ENCODE assay signal across 12 cellular contexts in genomic region chr16:457732-458400, GRCh38. TPM values are rescaled to one million over a fixed set of nuclear protein-coding genes. Genes with fewer than 3 reads are reported as not detected.
DNase-seq lines count a peak whose midpoint lies in the region; ATAC-seq and TF ChIP-seq lines count a peak whose summit lies in the region.
"Had no signal": no experiment of that assay in that cellular context is flagged by ENCODE, and none has a peak within 500 bp of the region (broad histone marks: within the 10 kb centered on the region; RNA-seq: fewer than 3 reads in every experiment).

No MANE protein-coding gene starts in this region.

- TF ChIP-seq EP300 in Ishikawa (IDR thresholded peaks at IDR 0.05; ENCODE audit: borderline replicate concordance), result no peak

- H3K4me3 ChIP-seq in dorsolateral prefrontal cortex, result no peak overlapping the region

- TF ChIP-seq RAD21 in Ishikawa (IDR thresholded peaks at IDR 0.05; ENCODE audit: low read depth), result no peak

- peak in 4 of 56 donors; percentile 9 to 26 (median 17) for TF ChIP-seq CTCF in dorsolateral prefrontal cortex (IDR thresholded peaks at IDR 0.05 in 54 of 56, conservative IDR thresholded peaks at IDR 0.05 in 2 of 56; ENCODE audit: low read depth in 1 of 56, partially characterized antibody in 56 of 56)

- peak in 9 of 10 donors; percentile 41 to 80 (median 66) for DNase-seq in dorsolateral prefrontal cortex
- DNase-seq in lung microvascular endothelial cell (ENCODE audit: low read depth in 2 of 2), result peak; percentile 85 to 97
- DNase-seq in HPDE6-E6E7 (ENCODE audit: extremely low spot score), result no peak
- DNase-seq in EL, result no peak
- DNase-seq: activated T-cell treated with anti-CD3 and anti-CD28 coated beads, Interleukin-2, amount 50 U/mL, for 48 hours; naive B cell; NCI-H2081 treated with DMSO at 0.1 percent for 48 hours; T-helper 1 cell had no signal

- ATAC-seq in GM19328 (IDR thresholded peaks at IDR 0.05; ENCODE audit: unreplicated experiment) (no peak), GM19452 (IDR thresholded peaks at IDR 0.05; ENCODE audit: unreplicated experiment) (no peak)

- intact Hi-C loops in dorsolateral prefrontal cortex (cut with DNase I), result no loop called here

- H3K27ac ChIP-seq in dorsolateral prefrontal cortex, result peak overlapping the region in 56 of 59 donors; percentile 25 to 85 (median 73)
- H3K27ac ChIP-seq in temporal lobe (ENCODE audit: low read depth, low read length), result peak overlapping the region; percentile 67

- no peaks in the 10 kb centered on the region for H3K27me3 ChIP-seq in dorsolateral prefrontal cortex

TF ChIP-seq in Ishikawa, 13 proteins besides CTCF, POLR2A, EP300 and RAD21:
- no peak for TF ChIP-seq TCF12 (IDR thresholded peaks at IDR 0.05; ENCODE audit: low read depth)
- TF ChIP-seq, protein P1, sequence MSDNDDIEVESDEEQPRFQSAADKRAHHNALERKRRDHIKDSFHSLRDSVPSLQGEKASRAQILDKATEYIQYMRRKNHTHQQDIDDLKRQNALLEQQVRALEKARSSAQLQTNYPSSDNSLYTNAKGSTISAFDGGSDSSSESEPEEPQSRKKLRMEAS (IDR thresholded peaks at IDR 0.05), result peak; percentile 26; the same call in 1 of the 2 replicates

RNA-seq across cellular contexts. Expression of gene RAB11FIP3, which starts 32.4 kb away (rescaled TPM):
- total RNA-seq in dorsolateral prefrontal cortex (100 to 1,000 TPM in 110 of 120 experiments, 10 to 100 TPM in 10; 84.7 to 179 (median 116) TPM), lung microvascular endothelial cell (21.1 and 36.3 TPM in 2 replicates), temporal lobe (29.0 TPM)

RNA-seq across cellular contexts. Expression of gene DECR2, which starts 56.2 kb away (rescaled TPM):
- total RNA-seq in dorsolateral prefrontal cortex (10 to 100 TPM in 108 of 120 experiments, 1 to 10 TPM in 12; 7.2 to 23.9 (median 13.5) TPM), lung microvascular endothelial cell (9.3 and 12.6 TPM in 2 replicates), temporal lobe (7.9 TPM)

Comparison
In these comparisons a context has a peak if more than half of its experiments do, and no peak if none do; other contexts are left out.
1. DNase-seq: peak in dorsolateral prefrontal cortex (9 of 10) and lung microvascular endothelial cell (2 of 2); none in HPDE6-E6E7 (single experiment) and EL (single experiment).